8 cellular contexts compared by ENCODE assay signal in genomic region chr1:5509664-5510452, GRCh38.
DNase-seq lines count a peak whose midpoint lies in the region; ATAC-seq and TF ChIP-seq lines count a peak whose summit lies in the region.

No MANE protein-coding gene starts in this region.

- peak; percentile 43 to 60 for ATAC-seq in natural killer cell treated with Interleukin-12 subunit alpha and Interleukin-12 subunit beta and Interleukin-15 and Interleukin-18, amount 100 ng/mL, for 72 hours
- no peak for ATAC-seq in GM18873 (IDR thresholded peaks at IDR 0.05; ENCODE audit: low FRiP score, unreplicated experiment)

- intact Hi-C loops in OCI-LY7 (cut with micrococcal nuclease; ENCODE audit: unreplicated experiment) (loop anchor here (2.0 kb wide), 1 partner anchor 237 kb away; no protein-coding TSS in a partner anchor), esophagus squamous epithelium (cut with DNase I) (loop anchor here (5.0 to 10.0 kb wide), 2 partner anchors 115 to 237 kb away; no protein-coding TSS in a partner anchor)

- no peak overlapping the region for H3K4me3 Mint-ChIP-seq in natural killer cell treated with Interleukin-12 subunit alpha and Interleukin-12 subunit beta and Interleukin-15 and Interleukin-18, amount 100 ng/mL, for 72 hours

- peaks cover 0 to 95% (median 2%) of the 10 kb centered on the region in 4 donors for H3K27me3 ChIP-seq in esophagus squamous epithelium

- DNase-seq in AG08396 (ENCODE audit: low spot score) (peak; percentile 81), GM20000 (ENCODE audit: low spot score) (peak; percentile 83), OCI-LY7 (ENCODE audit: low spot score) (peak; percentile 58), activated T-cell treated with anti-CD3 and anti-CD28 coated beads for 4 hours (peak; percentile 66), esophagus squamous epithelium (lab: John Stamatoyannopoulos, UW) (no peak)
- peak; percentile 68 for DNase-seq in natural killer cell treated with Interleukin-12 subunit alpha and Interleukin-12 subunit beta and Interleukin-15 and Interleukin-18, amount 100 ng/mL, for 72 hours (ENCODE audit: low spot score)
- peak; percentile 17 to 70 (median 50) for DNase-seq in stimulated activated naive CD4-positive, alpha-beta T cell (lab: John Stamatoyannopoulos, UW)

- POLR2A ChIA-PET in OCI-LY7 (lab: Charles Lee), result interaction anchor here (0.7 kb wide), 1 partner anchor 367 kb away, joined by 3 read pairs; no protein-coding TSS in a partner anchor

- H2AFZ ChIP-seq in OCI-LY7 (ENCODE audit: low read length), result no peak overlapping the region

- 49 to 53% methylated on average over 13 to 15 of the region's 21 CpGs for WGBS in esophagus squamous epithelium, 2 donors

- peak; percentile 81 for TF ChIP-seq CTCF in GM20000 (IDR thresholded peaks at IDR 0.05; ENCODE audit: extremely low read depth, missing control alignments)
- TF ChIP-seq CTCF in OCI-LY7 (conservative IDR thresholded peaks at IDR 0.05; ENCODE audit: low read length), result peak; percentile 91
- TF ChIP-seq CTCF in esophagus squamous epithelium (IDR thresholded peaks at IDR 0.05), result peak; percentile 91 to 99 (median 95)

- no peak overlapping the region for H3K27ac ChIP-seq in OCI-LY7 (ENCODE audit: low read depth, low read length, poor library complexity, severe bottlenecking)
- no peak overlapping the region for H3K27ac ChIP-seq in esophagus squamous epithelium

- H3K79me2 ChIP-seq in OCI-LY7 (ENCODE audit: insufficient read depth, low read depth, low read length), result no peaks in the 10 kb centered on the region

- H3K4me1 ChIP-seq in OCI-LY7 (ENCODE audit: insufficient read depth, low read length, poor library complexity, severe bottlenecking) (no peaks in the 10 kb centered on the region), esophagus squamous epithelium (peaks cover 4 to 49% (median 6%) of the 10 kb centered on the region in 3 donors)

- H3K4me3 ChIP-seq in OCI-LY7 (ENCODE audit: low read depth, low read length, poor library complexity, severe bottlenecking) (no peak overlapping the region), esophagus squamous epithelium (no peak overlapping the region)

- no peaks in the 10 kb centered on the region for H3K9me3 ChIP-seq in OCI-LY7 (ENCODE audit: low read length)
- H3K9me3 ChIP-seq in esophagus squamous epithelium, result no peaks in the 10 kb centered on the region

- H3K4me2 ChIP-seq in OCI-LY7 (ENCODE audit: low read length), result no peak overlapping the region

- no peak for TF ChIP-seq POLR2A in esophagus squamous epithelium (IDR thresholded peaks at IDR 0.05)

- H4K20me1 ChIP-seq in OCI-LY7 (ENCODE audit: insufficient read depth, low read length), result no peaks in the 10 kb centered on the region

- H3K27me3 Mint-ChIP-seq in natural killer cell treated with Interleukin-12 subunit alpha and Interleukin-12 subunit beta and Interleukin-15 and Interleukin-18, amount 100 ng/mL, for 72 hours, result peaks cover 6 to 16% of the 10 kb centered on the region in 2 donors

- H3K36me3 Mint-ChIP-seq in natural killer cell treated with Interleukin-12 subunit alpha and Interleukin-12 subunit beta and Interleukin-15 and Interleukin-18, amount 100 ng/mL, for 72 hours, result no peaks in the 10 kb centered on the region

- H3K4me1 Mint-ChIP-seq in natural killer cell treated with Interleukin-12 subunit alpha and Interleukin-12 subunit beta and Interleukin-15 and Interleukin-18, amount 100 ng/mL, for 72 hours (ENCODE audit: low read depth in 2 of 2), result peaks cover 0 to 4% of the 10 kb centered on the region in 2 donors

- no peaks in the 10 kb centered on the region for H3K9me3 Mint-ChIP-seq in natural killer cell treated with Interleukin-12 subunit alpha and Interleukin-12 subunit beta and Interleukin-15 and Interleukin-18, amount 100 ng/mL, for 72 hours

- BruUV-seq in OCI-LY7 (replicated peaks; lab: Mats Ljungman, UMichigan), result no TSS peak

- H3K9me2 ChIP-seq in OCI-LY7 (ENCODE audit: insufficient read depth, low read length), result no peaks in the 10 kb centered on the region

- no peaks in the 10 kb centered on the region for H3K36me3 ChIP-seq in OCI-LY7 (ENCODE audit: insufficient read depth, low read length)
- no peaks in the 10 kb centered on the region for H3K36me3 ChIP-seq in esophagus squamous epithelium

- CTCF ChIA-PET in OCI-LY7 (lab: Charles Lee; ENCODE audit: unreplicated experiment), result no interaction called here

- H3K27ac Mint-ChIP-seq in natural killer cell treated with Interleukin-12 subunit alpha and Interleukin-12 subunit beta and Interleukin-15 and Interleukin-18, amount 100 ng/mL, for 72 hours, result no peak overlapping the region
